11 cellular contexts compared by ENCODE assay signal in genomic region chr5:167716376-167716775, GRCh38.
"Had no signal": no experiment of that assay in that cellular context is flagged by ENCODE, and none has a peak within 500 bp of the region (broad histone marks: within the 10 kb centered on the region; RNA-seq: fewer than 3 reads in every experiment).

No MANE protein-coding gene starts in this region.

- H3K9me3 Mint-ChIP-seq: activated CD4-positive, alpha-beta T cell treated with anti-CD3 and anti-CD28 coated beads, Interleukin-2, amount 10 ng/mL, durations not matched to agents 7 days and 5 days; activated naive CD4-positive, alpha-beta T cell treated with anti-CD3 and anti-CD28 coated beads, Interleukin-2, amount 50 U/mL, for 24 hours; neural crest cell had no signal

- DNase-seq: activated B cell treated with CpG ODN at 0.5 μM for 24 hours; activated CD4-positive, alpha-beta T cell treated with anti-CD3 and anti-CD28 coated beads, Interleukin-2, amount 10 ng/mL, durations not matched to agents 7 days and 5 days; amygdala; effector CD4-positive, alpha-beta T cell; hippocampal formation; stimulated activated CD4-positive, alpha-beta T cell treated with anti-CD3 and anti-CD28 coated beads, Interleukin-15, amount 100 ng/mL, for 24 hours; T-helper 17 cell; thyroid gland had no signal

- H3K27me3 Mint-ChIP-seq: activated B cell treated with CpG ODN at 0.5 μM for 24 hours; activated CD4-positive, alpha-beta T cell treated with anti-CD3 and anti-CD28 coated beads, Interleukin-2, amount 10 ng/mL, durations not matched to agents 7 days and 5 days; activated naive CD4-positive, alpha-beta T cell treated with anti-CD3 and anti-CD28 coated beads, Interleukin-2, amount 50 U/mL, for 24 hours had no signal

- H3K36me3 Mint-ChIP-seq: activated naive CD4-positive, alpha-beta T cell treated with anti-CD3 and anti-CD28 coated beads, Interleukin-2, amount 50 U/mL, for 24 hours had no signal

- H3K4me1 Mint-ChIP-seq: activated B cell treated with CpG ODN at 0.5 μM for 24 hours; activated CD4-positive, alpha-beta T cell treated with anti-CD3 and anti-CD28 coated beads, Interleukin-2, amount 10 ng/mL, durations not matched to agents 7 days and 5 days; activated naive CD4-positive, alpha-beta T cell treated with anti-CD3 and anti-CD28 coated beads, Interleukin-2, amount 50 U/mL, for 24 hours; neural crest cell; T-helper 17 cell had no signal

- H3K4me3 Mint-ChIP-seq: activated B cell treated with CpG ODN at 0.5 μM for 24 hours; activated CD4-positive, alpha-beta T cell treated with anti-CD3 and anti-CD28 coated beads, Interleukin-2, amount 10 ng/mL, durations not matched to agents 7 days and 5 days; activated naive CD4-positive, alpha-beta T cell treated with anti-CD3 and anti-CD28 coated beads, Interleukin-2, amount 50 U/mL, for 24 hours; neural crest cell; T-helper 17 cell had no signal

- H3K4me3 ChIP-seq: thyroid gland, vagina had no signal

- H3K27ac Mint-ChIP-seq: activated B cell treated with CpG ODN at 0.5 μM for 24 hours; activated CD4-positive, alpha-beta T cell treated with anti-CD3 and anti-CD28 coated beads, Interleukin-2, amount 10 ng/mL, durations not matched to agents 7 days and 5 days; activated naive CD4-positive, alpha-beta T cell treated with anti-CD3 and anti-CD28 coated beads, Interleukin-2, amount 50 U/mL, for 24 hours; T-helper 17 cell had no signal

- ATAC-seq: T-helper 17 cell had no signal
